8 cellular contexts compared by ENCODE assay signal in the genomic region with DNA sequence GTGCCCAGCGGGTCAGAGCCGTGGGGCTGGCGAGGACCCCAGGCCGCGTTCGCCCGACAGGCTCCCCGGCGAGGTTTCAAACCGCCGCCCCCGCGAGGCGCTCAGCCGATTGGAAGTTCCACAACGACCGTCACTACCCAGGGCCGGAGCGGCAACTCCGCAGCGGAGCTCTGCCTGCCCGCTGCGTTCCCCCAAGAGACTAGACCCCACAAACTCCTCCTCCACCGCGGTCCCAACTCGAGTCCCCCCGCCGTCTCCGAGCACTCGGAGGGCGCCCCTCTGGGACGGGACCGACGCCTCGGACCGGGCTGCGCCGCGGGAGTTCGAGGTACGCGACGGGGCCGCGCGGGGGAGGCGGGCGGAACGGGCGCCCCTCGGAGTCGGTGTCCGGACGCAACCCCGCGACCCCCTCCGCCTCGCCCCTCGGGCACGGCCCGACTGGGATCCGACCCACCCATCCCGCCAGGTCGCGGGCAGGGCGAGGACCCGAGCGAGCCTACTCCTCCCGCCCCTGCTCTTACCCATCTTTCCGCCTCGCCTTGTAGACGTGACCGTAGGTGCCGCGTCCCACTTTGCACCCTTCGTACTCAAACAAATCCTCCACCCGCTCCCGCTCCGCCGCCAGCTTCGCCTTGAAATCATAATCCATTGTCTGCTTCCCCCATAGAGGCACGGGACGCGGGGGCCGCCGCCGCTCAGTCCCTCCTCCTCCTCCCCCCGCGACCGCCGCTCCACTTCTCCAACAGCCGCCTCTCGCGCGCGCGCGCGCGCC. TPM values are rescaled to one million over a fixed set of nuclear protein-coding genes. Genes with fewer than 3 reads are reported as not detected.
DNase-seq lines count a peak whose midpoint lies in the region; ATAC-seq and TF ChIP-seq lines count a peak whose summit lies in the region.

No MANE protein-coding gene starts in this region.

- DNase-seq in GM12865 (ENCODE audit: low read depth) (peak; percentile 75), NCI-H1417 treated with DMSO at 0.1 percent for 48 hours (lab: John Stamatoyannopoulos, UW) (peak; percentile 22), chondrocyte (ENCODE audit: low spot score) (peak; percentile 91), left colon (peak; percentile 52 to 73), NCI-H146 treated with DMSO at 0.1 percent for 48 hours (lab: John Stamatoyannopoulos, UW; ENCODE audit: unreplicated experiment) (no peak)
- peak; percentile 81 for DNase-seq in activated CD4-positive, alpha-beta T cell treated with anti-CD3 and anti-CD28 coated beads for 36 hours
- peak; percentile 67 to 70 for DNase-seq in stimulated activated CD4-positive, alpha-beta T cell treated with anti-CD3 and anti-CD28 coated beads, Interleukin-2, amount 100 ng/mL, for 24 hours

- POLR2A ChIA-PET in activated CD4-positive, alpha-beta T cell treated with anti-CD3 and anti-CD28 coated beads for 36 hours (lab: Charles Lee): interaction anchor here (0.6 to 4.1 kb wide), 14 partner anchors 7 to 1441 kb away, joined by 3 to 231 read pairs (median 4); a partner anchor contains a TSS

- intact Hi-C loops in activated CD4-positive, alpha-beta T cell treated with anti-CD3 and anti-CD28 coated beads for 36 hours (cut with DNase I, micrococcal nuclease): loop anchor here (1.0 to 10.0 kb wide), 17 partner anchors 30 to 1810 kb away; a partner anchor contains a TSS
- intact Hi-C loops in left colon (cut with DNase I, micrococcal nuclease): loop anchor here in 1 of 2 donors (5.0 kb wide), 1 partner anchor 58 kb away; a partner anchor contains a TSS

- no peaks in the 10 kb centered on the region for H3K36me3 Mint-ChIP-seq in activated CD4-positive, alpha-beta T cell treated with anti-CD3 and anti-CD28 coated beads for 36 hours (ENCODE audit: low read depth)
- peaks cover 1% of the 10 kb centered on the region for H3K36me3 Mint-ChIP-seq in chondrocyte (ENCODE audit: low read depth)

- peak overlapping the region; percentile 88 for H3K4me3 Mint-ChIP-seq in activated CD4-positive, alpha-beta T cell treated with anti-CD3 and anti-CD28 coated beads for 36 hours
- H3K4me3 Mint-ChIP-seq in chondrocyte (ENCODE audit: unreplicated experiment): peak overlapping the region; percentile 99

- TF ChIP-seq CTCF in GM12865 (IDR thresholded peaks at IDR 0.05; ENCODE audit: insufficient read depth, low read depth, low read length, missing control alignments): no peak
- TF ChIP-seq CTCF in chondrocyte (IDR thresholded peaks at IDR 0.05): no peak

- H3K4me1 Mint-ChIP-seq in activated CD4-positive, alpha-beta T cell treated with anti-CD3 and anti-CD28 coated beads for 36 hours: peaks cover 26% of the 10 kb centered on the region
- H3K4me1 Mint-ChIP-seq in chondrocyte (ENCODE audit: low read depth): peaks cover 21% of the 10 kb centered on the region

- peak; percentile 16 for ATAC-seq in HG02571 (IDR thresholded peaks at IDR 0.05; ENCODE audit: unreplicated experiment)
- peak; percentile 3 for ATAC-seq in activated CD4-positive, alpha-beta T cell treated with anti-CD3 and anti-CD28 coated beads for 36 hours
- peak; percentile 23 for ATAC-seq in left colon

- H3K27ac Mint-ChIP-seq in activated CD4-positive, alpha-beta T cell treated with anti-CD3 and anti-CD28 coated beads for 36 hours: peak overlapping the region; percentile 98
- peak overlapping the region; percentile 99 for H3K27ac Mint-ChIP-seq in chondrocyte (ENCODE audit: unreplicated experiment)

- peak overlapping the region; percentile 91 for H3K4me3 ChIP-seq in GM12865 (ENCODE audit: low read depth, low read length)

- H3K27me3 Mint-ChIP-seq in activated CD4-positive, alpha-beta T cell treated with anti-CD3 and anti-CD28 coated beads for 36 hours: no peaks in the 10 kb centered on the region
- no peaks in the 10 kb centered on the region for H3K27me3 Mint-ChIP-seq in chondrocyte (ENCODE audit: low read depth)

- no peaks in the 10 kb centered on the region for H3K9me3 Mint-ChIP-seq in activated CD4-positive, alpha-beta T cell treated with anti-CD3 and anti-CD28 coated beads for 36 hours (ENCODE audit: low read depth)
- H3K9me3 Mint-ChIP-seq in chondrocyte (ENCODE audit: low read depth): peaks cover 4% of the 10 kb centered on the region

- CTCF ChIA-PET in activated CD4-positive, alpha-beta T cell treated with anti-CD3 and anti-CD28 coated beads for 36 hours (lab: Charles Lee): interaction anchor here (0.6 to 3.4 kb wide), 12 partner anchors 10 to 364 kb away, joined by 3 to 14 read pairs (median 4); a partner anchor contains a TSS

RNA-seq across cellular contexts. Expression of a gene that starts 0.6 kb away (rescaled TPM):
- 10 to 100 TPM; 14.7 to 15.7 TPM for total RNA-seq in activated CD4-positive, alpha-beta T cell treated with anti-CD3 and anti-CD28 coated beads for 36 hours
- 13.9 to 21.6 TPM (median 19.7 TPM) in 3 replicates for total RNA-seq in chondrocyte
- total RNA-seq in left colon: 10 to 100 TPM; 17.9 to 32.4 TPM

RNA-seq across cellular contexts. Expression of a gene that starts 59.9 kb away (rescaled TPM):
- 100 to 1,000 TPM in 1 of 2 experiments, 10 to 100 TPM in 1; 90.5 to 127 TPM for total RNA-seq in activated CD4-positive, alpha-beta T cell treated with anti-CD3 and anti-CD28 coated beads for 36 hours
- total RNA-seq in chondrocyte (31.1 to 47.0 TPM (median 32.7 TPM) in 3 replicates), left colon (10 to 100 TPM; 62.0 to 64.1 TPM)
